ENCODE assay signal across 8 cellular contexts in genomic region chr16:23148513-23149266, GRCh38. TPM values are rescaled to one million over a fixed set of nuclear protein-coding genes. Genes with fewer than 3 reads are reported as not detected.
DNase-seq lines count a peak whose midpoint lies in the region; ATAC-seq and TF ChIP-seq lines count a peak whose summit lies in the region.

No MANE protein-coding gene starts in this region.

- POLR2A ChIA-PET in WTC11 (lab: Charles Lee), result no interaction called here

- H3K27ac Mint-ChIP-seq in WTC11, result no peak overlapping the region

- no peak for TF ChIP-seq CTCF in WTC11 (IDR thresholded peaks at IDR 0.05)

- peak; percentile 18 for ATAC-seq in WTC11

- in situ Hi-C loops in G401 (cut with HindIII; ENCODE audit: low sequenced_read_pairs) (no loop called here), GM23248 (cut with MboI) (no loop called here)

- H2AFZ ChIP-seq in GM23248, result peak overlapping the region; percentile 81

- no peaks in the 10 kb centered on the region for H4K20me1 ChIP-seq in GM23248 (ENCODE audit: insufficient read depth)

- peak overlapping the region; percentile 78 for H3K9ac ChIP-seq in GM23248

- H3K9me3 Mint-ChIP-seq in WTC11, result no peaks in the 10 kb centered on the region

- H3K4me1 ChIP-seq in GM23248 (ENCODE audit: insufficient read depth), result peaks cover 18% of the 10 kb centered on the region

- H3K27me3 Mint-ChIP-seq in WTC11 (ENCODE audit: low read depth), result peaks cover 17% of the 10 kb centered on the region

- peaks cover 47% of the 10 kb centered on the region for H3K79me2 ChIP-seq in GM23248 (ENCODE audit: insufficient read depth)

- H3K27ac ChIP-seq in GM23248 (peak overlapping the region; percentile 44; the same call in 1 of the 2 replicates), caudate nucleus (ENCODE audit: low read depth, low read length) (no peak overlapping the region)

- no peaks in the 10 kb centered on the region for H3K27me3 ChIP-seq in GM23248 (replicated peaks; ENCODE audit: insufficient read depth)

- DNase-seq in G401 (ENCODE audit: low spot score) (peak; percentile 57), GM23248 (peak; percentile 69), LHCN-M2 (ENCODE audit: low read depth) (peak; percentile 43), WTC11 (ENCODE audit: low spot score) (peak; percentile 38), caudate nucleus (lab: John Stamatoyannopoulos, UW) (peak in 39 of 61 donors; percentile 11 to 78 (median 36)), kidney glomerular epithelial cell (lab: John Stamatoyannopoulos, UW) (peak; percentile 30), NCI-H1694 (lab: John Stamatoyannopoulos, UW) (no peak)
- peak; percentile 10 to 27 for DNase-seq in stimulated activated CD4-positive, alpha-beta T cell treated with anti-CD3 and anti-CD28 coated beads, Interleukin-1b, Interleukin-23, amount 100 ng/mL, for 1 hour (ENCODE audit: low read depth in 2 of 2)

- WGBS in GM23248 (ENCODE audit: low coverage in 1 of 2, low lambda C conversion rate in 2 of 2, missing lambda C conversion rate in 2 of 2), 2 experiments, result 1 to 2% methylated on average over 54 to 92 of the region's 103 CpGs

- peak overlapping the region; percentile 92 for H3K4me3 Mint-ChIP-seq in WTC11

- CTCF ChIA-PET in WTC11 (lab: Charles Lee), result interaction anchor here (1.0 to 1.5 kb wide), 4 partner anchors 88 to 286 kb away, joined by 3 to 8 read pairs (median 4); no protein-coding TSS in a partner anchor

- 0 out of 2 replicates have a peak, but pooled peaks cover 5% of the 10 kb centered on the region for H3F3A ChIP-seq in GM23248 (ENCODE audit: insufficient read depth)

- no peaks in the 10 kb centered on the region for H3K36me3 ChIP-seq in GM23248 (ENCODE audit: low read depth)

- no peaks in the 10 kb centered on the region for H3K9me2 ChIP-seq in GM23248 (ENCODE audit: insufficient read depth)

- H3K4me2 ChIP-seq in GM23248 (ENCODE audit: unreplicated experiment), result peak overlapping the region; percentile 94

- H3K36me3 Mint-ChIP-seq in WTC11, result no peaks in the 10 kb centered on the region

- peak overlapping the region; percentile 84 for H3K4me3 ChIP-seq in GM23248

- H3K9me3 ChIP-seq in GM23248 (ENCODE audit: low read depth), result no peaks in the 10 kb centered on the region

- peaks cover 51% of the 10 kb centered on the region for H3K4me1 Mint-ChIP-seq in WTC11

TF ChIP-seq in WTC11, 78 proteins besides CTCF, POLR2A, EP300 and RAD21 (continues in another document):
- TF ChIP-seq GABPB1 (CRISPR knock-in tag; IDR thresholded peaks at IDR 0.05) (peak; percentile 29), HMGXB4 (CRISPR knock-in tag; IDR thresholded peaks at IDR 0.05) (peak; percentile 76; the same call in 1 of the 2 replicates), SMAD4 (CRISPR knock-in tag; IDR thresholded peaks at IDR 0.05) (no peak), PREB (CRISPR knock-in tag; IDR thresholded peaks at IDR 0.05; ENCODE audit: borderline replicate concordance) (0 out of 2 replicates have a peak, but pooled peaks have one; percentile 38), ETV6 (CRISPR knock-in tag; IDR thresholded peaks at IDR 0.05) (peak; percentile 54; the same call in 1 of the 2 replicates), CREB1 (CRISPR knock-in tag; IDR thresholded peaks at IDR 0.05) (no peak), ARID4B (CRISPR knock-in tag; IDR thresholded peaks at IDR 0.05; ENCODE audit: borderline replicate concordance) (no peak), GTF2I (CRISPR knock-in tag; conservative IDR thresholded peaks at IDR 0.05) (no peak), ATF1 (CRISPR knock-in tag; IDR thresholded peaks at IDR 0.05) (no peak), CBFB (CRISPR knock-in tag; IDR thresholded peaks at IDR 0.05; ENCODE audit: low read depth) (no peak), E2F5 (CRISPR knock-in tag; IDR thresholded peaks at IDR 0.05) (0 out of 2 replicates have a peak, but pooled peaks have one; percentile 52), FOXP1 (CRISPR knock-in tag; IDR thresholded peaks at IDR 0.05; ENCODE audit: borderline replicate concordance) (no peak), FOXK1 (CRISPR knock-in tag; IDR thresholded peaks at IDR 0.05) (no peak), ELF4 (CRISPR knock-in tag; IDR thresholded peaks at IDR 0.05; ENCODE audit: low read depth) (0 out of 2 replicates have a peak, but pooled peaks have one; percentile 36)
- TF ChIP-seq, protein P1, sequence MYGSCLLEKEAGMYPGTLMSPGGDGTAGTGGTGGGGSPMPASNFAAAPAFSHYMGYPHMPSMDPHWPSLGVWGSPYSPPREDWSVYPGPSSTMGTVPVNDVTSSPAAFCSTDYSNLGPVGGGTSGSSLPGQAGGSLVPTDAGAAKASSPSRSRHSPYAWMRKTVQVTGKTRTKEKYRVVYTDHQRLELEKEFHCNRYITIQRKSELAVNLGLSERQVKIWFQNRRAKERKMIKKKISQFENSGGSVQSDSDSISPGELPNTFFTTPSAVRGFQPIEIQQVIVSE (CRISPR knock-in tag; IDR thresholded peaks at IDR 0.05; ENCODE audit: borderline replicate concordance), result no peak

RNA-seq across cellular contexts. Expression of gene USP31, which starts 0.6 kb away (rescaled TPM):
- 2.4 and 3.0 TPM in 2 replicates for total RNA-seq in G401 (2014; rRNA removed; shearing (Covaris generic))
- 4.8 and 6.6 TPM in 2 replicates for total RNA-seq in GM23248 (2014; rRNA removed; shearing (Covaris generic))
- 0.85 and 0.88 TPM in 2 replicates for polyA plus RNA-seq in GM23248 (2016; fragmentation: Nextera tagmentation; extraction: Ambion mirVana)
- total RNA-seq in LHCN-M2 (2014; rRNA removed) (6.3 and 7.7 TPM in 2 replicates), WTC11 (2021) (13.3 to 17.4 TPM (median 13.7 TPM) in 3 replicates)
- 3.7 TPM for polyA plus RNA-seq in LHCN-M2 (2012)

RNA-seq across cellular contexts. Expression of gene SCNN1G, which starts 33.9 kb away (rescaled TPM):
- total RNA-seq in G401 (2014; rRNA removed; shearing (Covaris generic)), result not detected in 2 replicates
- total RNA-seq in GM23248 (2014; rRNA removed; shearing (Covaris generic)), result not detected in 2 replicates
- polyA plus RNA-seq in GM23248 (2016; fragmentation: Nextera tagmentation; extraction: Ambion mirVana), result not detected in 2 replicates
- not detected in 2 replicates for total RNA-seq in LHCN-M2 (2014; rRNA removed)
- polyA plus RNA-seq in LHCN-M2 (2012), result not detected
- 0.78 to 1.3 TPM (median 0.80 TPM) in 3 replicates for total RNA-seq in WTC11 (2021)
